1 cellular context compared by ENCODE assay signal in the genomic region with DNA sequence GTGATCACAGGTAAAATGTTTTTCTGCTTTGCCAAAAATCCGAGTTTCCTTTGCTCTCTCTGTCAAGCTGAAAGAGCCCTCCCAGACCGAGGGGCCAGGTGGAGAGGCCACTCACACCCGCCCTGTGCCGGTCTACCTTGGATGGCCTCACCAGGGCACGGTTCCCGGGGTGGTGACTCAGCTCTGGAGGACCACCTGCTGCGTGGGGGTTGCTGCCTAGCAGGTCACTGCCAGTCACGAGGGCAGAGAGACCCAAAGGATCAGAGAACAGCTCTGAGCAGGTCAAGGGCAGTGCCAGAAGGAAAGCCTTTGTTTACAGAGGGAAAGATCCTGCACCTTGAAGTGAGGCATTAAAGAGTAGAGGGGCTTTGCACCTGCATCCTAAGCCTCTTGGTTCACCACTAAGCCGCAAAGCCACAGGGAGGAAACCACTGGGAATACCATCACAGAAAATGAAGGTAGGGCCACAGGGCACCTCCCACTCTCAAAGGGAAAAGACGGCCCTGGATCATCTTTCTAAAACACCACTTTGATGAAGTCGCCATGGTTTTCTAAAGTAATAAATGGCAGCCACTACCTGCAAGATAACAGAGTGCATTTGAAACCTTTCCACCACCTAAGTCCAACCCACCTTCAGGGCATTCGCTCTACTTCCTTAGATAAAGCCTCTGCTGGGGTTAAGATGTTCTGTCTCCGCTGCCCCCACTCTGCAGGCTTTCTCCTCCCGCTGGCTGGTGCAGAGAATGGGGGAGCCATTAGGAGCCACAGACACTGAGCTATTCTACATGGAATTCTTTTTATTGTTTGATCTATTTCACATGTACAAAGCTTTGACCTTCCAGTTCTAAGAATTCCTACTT.
TF ChIP-seq lines count a peak whose summit lies in the region.

No MANE protein-coding gene starts in this region.

TF ChIP-seq in H1, 55 proteins besides CTCF, POLR2A, EP300 and RAD21 (continued from another document):
- TF ChIP-seq SUZ12 (IDR thresholded peaks at IDR 0.05; ENCODE audit: low read length), result no peak
